In the genomic region with DNA sequence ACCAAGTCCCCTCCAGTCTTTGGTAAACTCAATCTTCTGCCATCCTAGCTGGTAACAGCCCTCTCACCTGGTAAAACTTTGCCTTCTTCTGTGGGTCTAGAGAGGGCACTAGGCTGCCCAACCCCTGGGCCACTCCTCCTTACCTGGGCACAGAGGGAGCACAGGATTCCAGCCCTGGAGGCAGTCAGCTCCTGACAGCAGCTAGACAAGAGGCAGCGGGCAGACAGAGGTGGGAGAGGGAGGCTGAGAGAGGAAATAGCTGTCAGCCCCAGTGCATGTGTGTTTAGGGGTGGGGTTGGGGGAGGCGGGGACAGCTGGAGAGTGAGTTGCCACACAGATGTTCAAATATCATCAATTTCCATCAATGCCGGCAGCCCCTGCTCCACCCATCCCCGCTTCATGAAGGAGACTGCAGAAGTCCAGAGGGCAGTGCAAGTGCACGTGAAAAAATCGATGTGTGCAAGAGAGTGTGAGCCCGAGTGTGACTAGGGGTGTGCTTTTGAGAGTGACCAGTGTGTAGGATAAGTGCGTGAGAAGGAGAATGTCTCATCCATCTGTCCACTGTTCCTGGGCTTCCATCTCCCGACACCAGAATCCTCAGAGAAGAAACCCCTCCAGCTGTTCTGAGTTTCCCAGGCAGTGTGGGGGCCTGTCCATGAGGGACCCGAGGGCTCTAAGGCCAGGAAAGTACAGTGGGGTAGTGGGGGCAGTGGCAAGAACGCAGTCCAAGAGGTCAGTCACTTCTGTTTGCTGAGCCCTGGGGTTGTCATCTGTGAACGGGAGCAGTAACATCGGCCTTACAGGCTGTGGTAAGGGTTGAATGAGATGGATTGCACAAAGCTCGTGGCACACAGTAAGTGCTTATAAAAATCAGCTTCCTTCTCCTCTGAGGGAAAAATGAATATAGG, we compare ENCODE assay signal across 1 cellular context.
TF ChIP-seq lines count a peak whose summit lies in the region.

A gene (minus strand): TSS at position 225 of the 908 bp plus-strand sequence. CDS start 2,228 bp downstream, outside the sequence.

TF ChIP-seq in IMR-90, 13 proteins besides CTCF, POLR2A, EP300 and RAD21:
- TF ChIP-seq RFX5 (IDR thresholded peaks at IDR 0.05; ENCODE audit: low read depth, low read length), result no peak
- no peak for TF ChIP-seq BHLHE40 (IDR thresholded peaks at IDR 0.05; ENCODE audit: low read depth, low read length)
- no peak for TF ChIP-seq NFE2L2 (IDR thresholded peaks at IDR 0.05; ENCODE audit: low read depth, low read length)
- no peak for TF ChIP-seq MAFK (IDR thresholded peaks at IDR 0.05; ENCODE audit: low read depth, low read length)
- TF ChIP-seq, protein P1, sequence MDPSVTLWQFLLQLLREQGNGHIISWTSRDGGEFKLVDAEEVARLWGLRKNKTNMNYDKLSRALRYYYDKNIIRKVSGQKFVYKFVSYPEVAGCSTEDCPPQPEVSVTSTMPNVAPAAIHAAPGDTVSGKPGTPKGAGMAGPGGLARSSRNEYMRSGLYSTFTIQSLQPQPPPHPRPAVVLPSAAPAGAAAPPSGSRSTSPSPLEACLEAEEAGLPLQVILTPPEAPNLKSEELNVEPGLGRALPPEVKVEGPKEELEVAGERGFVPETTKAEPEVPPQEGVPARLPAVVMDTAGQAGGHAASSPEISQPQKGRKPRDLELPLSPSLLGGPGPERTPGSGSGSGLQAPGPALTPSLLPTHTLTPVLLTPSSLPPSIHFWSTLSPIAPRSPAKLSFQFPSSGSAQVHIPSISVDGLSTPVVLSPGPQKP (IDR thresholded peaks at IDR 0.05; ENCODE audit: borderline replicate concordance, low read depth, low read length), result no peak
- no peak for TF ChIP-seq CHD1 (IDR thresholded peaks at IDR 0.05; ENCODE audit: low read depth, low read length)
- no peak for TF ChIP-seq MAZ (IDR thresholded peaks at IDR 0.05; ENCODE audit: borderline replicate concordance, low read depth, low read length)
- TF ChIP-seq RCOR1 (IDR thresholded peaks at IDR 0.05; ENCODE audit: insufficient replicate concordance, low read length), result no peak
- no peak for TF ChIP-seq MXI1 (IDR thresholded peaks at IDR 0.05; ENCODE audit: borderline replicate concordance, low read depth, low read length)
- TF ChIP-seq SMC3 (IDR thresholded peaks at IDR 0.05; ENCODE audit: low read depth, low read length), result no peak
- TF ChIP-seq, protein P2, sequence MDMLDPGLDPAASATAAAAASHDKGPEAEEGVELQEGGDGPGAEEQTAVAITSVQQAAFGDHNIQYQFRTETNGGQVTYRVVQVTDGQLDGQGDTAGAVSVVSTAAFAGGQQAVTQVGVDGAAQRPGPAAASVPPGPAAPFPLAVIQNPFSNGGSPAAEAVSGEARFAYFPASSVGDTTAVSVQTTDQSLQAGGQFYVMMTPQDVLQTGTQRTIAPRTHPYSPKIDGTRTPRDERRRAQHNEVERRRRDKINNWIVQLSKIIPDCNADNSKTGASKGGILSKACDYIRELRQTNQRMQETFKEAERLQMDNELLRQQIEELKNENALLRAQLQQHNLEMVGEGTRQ (IDR thresholded peaks at IDR 0.05; ENCODE audit: low read depth, low read length), result no peak
- TF ChIP-seq CEBPB (IDR thresholded peaks at IDR 0.05; ENCODE audit: low read depth, low read length), result no peak
- no peak for TF ChIP-seq FOS (IDR thresholded peaks at IDR 0.05; ENCODE audit: low read depth, low read length)
TF ChIP-seq in IMR-90: peak in this region for 0.
